In genomic region chr3:129794319-129795201, GRCh38 we compare ENCODE assay signal across 9 cellular contexts.
DNase-seq lines count a peak whose midpoint lies in the region; ATAC-seq and TF ChIP-seq lines count a peak whose summit lies in the region.
"Had no signal": no experiment of that assay in that cellular context is flagged by ENCODE, and none has a peak within 500 bp of the region (broad histone marks: within the 10 kb centered on the region; RNA-seq: fewer than 3 reads in every experiment).

No MANE protein-coding gene starts in this region.

- peak overlapping the region; percentile 90 for H3K4me3 ChIP-seq in PC-3 (ENCODE audit: low read length)
- H3K4me3 ChIP-seq in mucosa of rectum (ENCODE audit: low read length in 2 of 2), result peak overlapping the region; percentile 34 to 38
- H3K4me3 ChIP-seq: thoracic aorta had no signal

- DNase-seq in DMS 273 treated with DMSO at 0.1 percent for 48 hours (lab: John Stamatoyannopoulos, UW) (peak; percentile 23), HPDE6-E6E7 (ENCODE audit: extremely low spot score) (peak; percentile 81), PC-3 (peak; percentile 92), endothelial cell (ENCODE audit: low spot score) (peak; percentile 42), OCI-M2 (lab: John Stamatoyannopoulos, UW; ENCODE audit: unreplicated experiment) (no peak)

- CTCF ChIA-PET in PC-3 (lab: Charles Lee), result interaction anchor here (1.2 kb wide), 1 partner anchor 31 kb away, joined by 3 read pairs; no protein-coding TSS in a partner anchor

- peaks cover 46% of the 10 kb centered on the region for H3K79me2 ChIP-seq in PC-3 (ENCODE audit: low read length)

- H3K9ac ChIP-seq in PC-3 (ENCODE audit: low read length) (peak overlapping the region; percentile 87), mucosa of rectum (ENCODE audit: low read depth in 1 of 2, low read length in 2 of 2) (no peak overlapping the region)

- H3K4me2 ChIP-seq in PC-3 (ENCODE audit: low read length), result peak overlapping the region; percentile 88

- BruUV-seq in PC-3 (replicated peaks; lab: Mats Ljungman, UMichigan), result no TSS peak

- H2AFZ ChIP-seq in PC-3 (ENCODE audit: low read length), result peak overlapping the region; percentile 53; the same call in 1 of the 2 replicates

- H3K4me1 ChIP-seq in PC-3 (ENCODE audit: insufficient read depth, low read length), result peaks cover 36% of the 10 kb centered on the region
- peaks cover 5 to 12% of the 10 kb centered on the region in 2 donors for H3K4me1 ChIP-seq in mucosa of rectum (ENCODE audit: control insufficient read depth in 2 of 2, insufficient read depth in 2 of 2, low read length in 2 of 2)

- no peaks in the 10 kb centered on the region for H4K20me1 ChIP-seq in PC-3 (ENCODE audit: low read length)

- intact Hi-C loops in PC-3 (cut with micrococcal nuclease), result loop anchor here (2.0 kb wide), 3 partner anchors 30 to 144 kb away; no protein-coding TSS in a partner anchor

- peak overlapping the region; percentile 93 for H3K27ac Mint-ChIP-seq in endothelial cell (ENCODE audit: unreplicated experiment)

- POLR2A ChIA-PET in PC-3 (lab: Charles Lee; ENCODE audit: unreplicated experiment), result interaction anchor here (0.6 kb wide), 1 partner anchor 30 kb away, joined by 3 read pairs; no protein-coding TSS in a partner anchor

- H3K9me3 ChIP-seq in PC-3 (ENCODE audit: low read length) (no peaks in the 10 kb centered on the region), mucosa of rectum (ENCODE audit: control insufficient read depth in 2 of 2, low read length in 2 of 2) (no peaks in the 10 kb centered on the region)
- H3K9me3 ChIP-seq: thoracic aorta had no signal

- H3K4me3 Mint-ChIP-seq in endothelial cell (ENCODE audit: unreplicated experiment), result peak overlapping the region; percentile 88

- H3F3A ChIP-seq in PC-3 (ENCODE audit: low read length, unreplicated experiment), result peaks cover 10% of the 10 kb centered on the region

- no peaks in the 10 kb centered on the region for H3K36me3 Mint-ChIP-seq in endothelial cell (ENCODE audit: low read depth, unreplicated experiment)

- H3K36me3 ChIP-seq in PC-3 (ENCODE audit: low read depth, low read length) (no peaks in the 10 kb centered on the region), mucosa of rectum (ENCODE audit: control insufficient read depth in 2 of 2, insufficient read depth in 2 of 2, low read length in 2 of 2) (no peaks in the 10 kb centered on the region)
- H3K36me3 ChIP-seq: thoracic aorta had no signal

- H3K9me3 Mint-ChIP-seq in endothelial cell (ENCODE audit: unreplicated experiment), result no peaks in the 10 kb centered on the region

- ATAC-seq in PC-3 (peak; percentile 80), HG03025 (IDR thresholded peaks at IDR 0.05; ENCODE audit: low FRiP score, unreplicated experiment) (no peak), GM18907 (IDR thresholded peaks at IDR 0.05; ENCODE audit: unreplicated experiment) (no peak)

- H3K27me3 Mint-ChIP-seq in endothelial cell (ENCODE audit: unreplicated experiment), result no peaks in the 10 kb centered on the region

- no peaks in the 10 kb centered on the region for H3K9me2 ChIP-seq in PC-3 (replicated peaks; ENCODE audit: low read length)

- H3K27me3 ChIP-seq in PC-3 (ENCODE audit: low read length) (no peaks in the 10 kb centered on the region), mucosa of rectum (ENCODE audit: control insufficient read depth in 2 of 2, insufficient read depth in 2 of 2, low read length in 2 of 2) (no peaks in the 10 kb centered on the region)

- peaks cover 31% of the 10 kb centered on the region for H3K4me1 Mint-ChIP-seq in endothelial cell (ENCODE audit: unreplicated experiment)

- H3K27ac ChIP-seq in PC-3 (ENCODE audit: low read length) (peak overlapping the region; percentile 99), mucosa of rectum (ENCODE audit: low read depth in 2 of 2, low read length in 2 of 2) (peak overlapping the region in 1 of 2 donors; percentile 18)
- H3K27ac ChIP-seq: thoracic aorta had no signal

- TF ChIP-seq CTCF in PC-3 (conservative IDR thresholded peaks at IDR 0.05; ENCODE audit: low read depth, low read length) (no peak), endothelial cell (IDR thresholded peaks at IDR 0.05; ENCODE audit: unreplicated experiment) (no peak)
